ENCODE assay signal across 9 cellular contexts in the genomic region with DNA sequence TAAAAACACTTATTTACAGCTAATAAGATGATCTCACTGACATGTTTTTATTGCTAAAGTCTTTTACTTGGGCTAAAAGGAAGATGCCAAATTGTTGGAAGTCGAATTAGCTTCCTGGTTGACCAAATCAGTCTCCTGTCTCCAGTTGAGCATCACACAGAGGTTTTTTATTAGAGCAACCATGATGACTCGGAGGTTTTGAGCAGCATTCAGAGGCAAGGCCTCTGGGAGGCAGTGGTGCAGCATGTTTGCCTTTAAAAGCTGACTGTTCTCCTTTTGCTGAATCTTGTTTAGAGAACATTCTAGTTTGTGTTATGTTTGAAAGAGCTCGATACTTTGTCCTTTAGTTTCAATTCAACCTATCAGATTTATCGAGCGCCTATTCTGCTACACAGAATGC. TPM values are rescaled to one million over a fixed set of nuclear protein-coding genes. Genes with fewer than 3 reads are reported as not detected.
DNase-seq lines count a peak whose midpoint lies in the region; ATAC-seq and TF ChIP-seq lines count a peak whose summit lies in the region.
"Had no signal": no experiment of that assay in that cellular context is flagged by ENCODE, and none has a peak within 500 bp of the region (broad histone marks: within the 10 kb centered on the region; RNA-seq: fewer than 3 reads in every experiment).

No MANE protein-coding gene starts in this region.

- H3K27me3 Mint-ChIP-seq in CD8-positive, alpha-beta T cell (ENCODE audit: low read depth), result peaks cover 43% of the 10 kb centered on the region

- no peaks in the 10 kb centered on the region for H3K36me3 ChIP-seq in cardiac muscle cell
- peaks cover 47% of the 10 kb centered on the region for H3K36me3 ChIP-seq in mesodermal cell (ENCODE audit: control insufficient read depth, insufficient read depth, low read length)
- H3K36me3 ChIP-seq in CD8-positive, alpha-beta T cell (ENCODE audit: insufficient read depth, low read length), result no peaks in the 10 kb centered on the region

- H3K4me3 ChIP-seq in cardiac muscle cell (no peak overlapping the region), mesodermal cell (ENCODE audit: extremely low read depth, insufficient read depth, low read length, poor library complexity, severe bottlenecking) (peak overlapping the region; percentile 91)
- no peak overlapping the region for H3K4me3 ChIP-seq in CD8-positive, alpha-beta T cell (ENCODE audit: low read depth, low read length)
- H3K4me3 ChIP-seq: lung had no signal

- H3K36me3 Mint-ChIP-seq in CD8-positive, alpha-beta T cell, result no peaks in the 10 kb centered on the region

- peak; percentile 57 for TF ChIP-seq CTCF in cardiac muscle cell (IDR thresholded peaks at IDR 0.05; ENCODE audit: low read depth, low read length)
- TF ChIP-seq CTCF in CD8-positive, alpha-beta T cell (IDR thresholded peaks at IDR 0.05), result no peak

- no peak overlapping the region for H3K4me3 Mint-ChIP-seq in CD8-positive, alpha-beta T cell

- 84 to 88% methylated on average over 1 to 4 of the region's 5 CpGs for WGBS in mesodermal cell (ENCODE audit: insufficient coverage in 2 of 2), 2 experiments

- DNase-seq in cardiac muscle cell (ENCODE audit: low read depth in 1 of 2, low spot score in 1 of 2), result peak; percentile 39 to 75
- DNase-seq in cardiac septum (ENCODE audit: low spot score), result no peak
- DNase-seq in NCI-H446 treated with DMSO at 0.1 percent for 48 hours (lab: John Stamatoyannopoulos, UW), result peak; percentile 40
- peak; percentile 74 for DNase-seq in dermis blood vessel endothelial cell
- DNase-seq in CD8-positive, alpha-beta T cell, result no peak
- DNase-seq in NCI-H1105 treated with DMSO at 0.1 percent for 48 hours (lab: John Stamatoyannopoulos, UW), result no peak

- H3K9me3 ChIP-seq in cardiac muscle cell (ENCODE audit: low read depth) (no peaks in the 10 kb centered on the region), mesodermal cell (ENCODE audit: control insufficient read depth, low read length) (no peaks in the 10 kb centered on the region)
- H3K9me3 ChIP-seq in CD8-positive, alpha-beta T cell (ENCODE audit: low read length), result no peaks in the 10 kb centered on the region

- intact Hi-C loops in cardiac septum (cut with DNase I), result loop anchor here (10.0 kb wide), 1 partner anchor 626 kb away; no protein-coding TSS in a partner anchor
- intact Hi-C loops in CD8-positive, alpha-beta T cell (cut with DNase I, micrococcal nuclease), result no loop called here

- ATAC-seq in HG02798 (IDR thresholded peaks at IDR 0.05; ENCODE audit: poor library complexity, unreplicated experiment), result no peak
- no peak for ATAC-seq in CD8-positive, alpha-beta T cell

- no peaks in the 10 kb centered on the region for H3K9me3 Mint-ChIP-seq in CD8-positive, alpha-beta T cell

- H3K4me1 ChIP-seq in cardiac muscle cell (ENCODE audit: low read depth), result no peaks in the 10 kb centered on the region
- no peaks in the 10 kb centered on the region for H3K4me1 ChIP-seq in mesodermal cell (ENCODE audit: control insufficient read depth, insufficient read depth, low read length, poor library complexity, severe bottlenecking)
- H3K4me1 ChIP-seq in CD8-positive, alpha-beta T cell (ENCODE audit: insufficient read depth, low read length), result peaks cover 3% of the 10 kb centered on the region

- H3K27ac Mint-ChIP-seq in CD8-positive, alpha-beta T cell, result no peak overlapping the region

- H3K27me3 ChIP-seq in cardiac muscle cell, result peaks cover 33% of the 10 kb centered on the region
- no peaks in the 10 kb centered on the region for H3K27me3 ChIP-seq in CD8-positive, alpha-beta T cell (ENCODE audit: insufficient read depth, low read length)

- POLR2A ChIA-PET in CD8-positive, alpha-beta T cell (lab: Charles Lee), result no interaction called here

- CTCF ChIA-PET in CD8-positive, alpha-beta T cell (lab: Charles Lee), result no interaction called here

- H3K4me1 Mint-ChIP-seq in CD8-positive, alpha-beta T cell (ENCODE audit: low read depth), result peaks cover 11% of the 10 kb centered on the region

- no peak overlapping the region for H3K27ac ChIP-seq in cardiac muscle cell
- peak overlapping the region; percentile 1 for H3K27ac ChIP-seq in mesodermal cell (ENCODE audit: low read depth, low read length, severe bottlenecking)
- no peak overlapping the region for H3K27ac ChIP-seq in CD8-positive, alpha-beta T cell (ENCODE audit: low read depth, low read length)

RNA-seq across cellular contexts. Expression of a gene that starts 2.1 kb away (rescaled TPM):
- total RNA-seq in cardiac muscle cell, result 36.3 and 71.8 TPM in 2 replicates
- polyA plus RNA-seq in cardiac muscle cell, result 33.3 and 60.3 TPM in 2 replicates
- 76.8 TPM for total RNA-seq in cardiac septum
- total RNA-seq in dermis blood vessel endothelial cell, result 235 and 251 TPM in 2 replicates
- 312 TPM for polyA plus RNA-seq in mesodermal cell (2013, experiment 1 of 2)
- polyA plus RNA-seq in mesodermal cell (2013, experiment 2 of 2), result 262 TPM
- total RNA-seq in CD8-positive, alpha-beta T cell, result not detected

RNA-seq across cellular contexts. Expression of a gene that starts 44.4 kb away (rescaled TPM):
- total RNA-seq in cardiac muscle cell (11.4 and 14.9 TPM in 2 replicates), cardiac septum (35.2 TPM), dermis blood vessel endothelial cell (88.2 and 118 TPM in 2 replicates)
- 4.6 and 9.9 TPM in 2 replicates for polyA plus RNA-seq in cardiac muscle cell
- 28.5 TPM for polyA plus RNA-seq in mesodermal cell (2013, experiment 1 of 2)
- 27.2 TPM for polyA plus RNA-seq in mesodermal cell (2013, experiment 2 of 2)
- total RNA-seq in CD8-positive, alpha-beta T cell, result under 1 TPM in 1 of 2 experiments, not detected in 1; 0.33 TPM

Comparison
In these comparisons a context has a peak if more than half of its experiments do, and no peak if none do; other contexts are left out.
1. DNase-seq: peak in cardiac muscle cell (2 of 2), NCI-H446 treated with DMSO at 0.1 percent for 48 hours (single experiment) and dermis blood vessel endothelial cell (single experiment); none in cardiac septum (single experiment), CD8-positive, alpha-beta T cell (0 of 7) and NCI-H1105 treated with DMSO at 0.1 percent for 48 hours (single experiment).
2. RNA of a gene that starts 2.1 kb away (total RNA-seq): 235 to 251 TPM in dermis blood vessel endothelial cell, 76.8 TPM in cardiac septum (single experiment) and 36.3 to 71.8 TPM in cardiac muscle cell; not detected in CD8-positive, alpha-beta T cell; every median in the first group is over 10 times any median in the second.